2 cellular contexts compared by ENCODE assay signal in the genomic region with DNA sequence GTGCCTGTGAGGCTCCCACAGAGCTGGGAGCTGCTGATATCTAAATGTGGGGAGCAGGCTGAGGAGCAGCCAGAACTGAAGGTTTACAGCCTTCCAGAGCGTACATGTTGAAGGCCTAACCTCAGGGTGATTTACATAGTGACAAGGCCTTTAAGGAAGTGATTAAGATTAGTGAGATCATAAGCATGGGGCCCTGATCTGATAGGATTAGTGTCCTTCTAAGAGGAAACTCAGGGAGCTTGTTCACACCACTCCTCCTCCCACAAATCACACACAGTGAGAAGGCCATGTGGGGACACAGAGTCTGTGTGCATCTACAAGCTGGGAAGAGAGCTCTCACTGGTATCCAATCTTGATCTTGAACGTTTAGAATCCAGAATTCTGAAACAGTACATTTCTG.
TF ChIP-seq lines count a peak whose summit lies in the region.

No MANE protein-coding gene starts in this region.

TF ChIP-seq in GM23338, 12 proteins besides CTCF, POLR2A, EP300 and RAD21 (continued from another document):
- TF ChIP-seq, protein P1, sequence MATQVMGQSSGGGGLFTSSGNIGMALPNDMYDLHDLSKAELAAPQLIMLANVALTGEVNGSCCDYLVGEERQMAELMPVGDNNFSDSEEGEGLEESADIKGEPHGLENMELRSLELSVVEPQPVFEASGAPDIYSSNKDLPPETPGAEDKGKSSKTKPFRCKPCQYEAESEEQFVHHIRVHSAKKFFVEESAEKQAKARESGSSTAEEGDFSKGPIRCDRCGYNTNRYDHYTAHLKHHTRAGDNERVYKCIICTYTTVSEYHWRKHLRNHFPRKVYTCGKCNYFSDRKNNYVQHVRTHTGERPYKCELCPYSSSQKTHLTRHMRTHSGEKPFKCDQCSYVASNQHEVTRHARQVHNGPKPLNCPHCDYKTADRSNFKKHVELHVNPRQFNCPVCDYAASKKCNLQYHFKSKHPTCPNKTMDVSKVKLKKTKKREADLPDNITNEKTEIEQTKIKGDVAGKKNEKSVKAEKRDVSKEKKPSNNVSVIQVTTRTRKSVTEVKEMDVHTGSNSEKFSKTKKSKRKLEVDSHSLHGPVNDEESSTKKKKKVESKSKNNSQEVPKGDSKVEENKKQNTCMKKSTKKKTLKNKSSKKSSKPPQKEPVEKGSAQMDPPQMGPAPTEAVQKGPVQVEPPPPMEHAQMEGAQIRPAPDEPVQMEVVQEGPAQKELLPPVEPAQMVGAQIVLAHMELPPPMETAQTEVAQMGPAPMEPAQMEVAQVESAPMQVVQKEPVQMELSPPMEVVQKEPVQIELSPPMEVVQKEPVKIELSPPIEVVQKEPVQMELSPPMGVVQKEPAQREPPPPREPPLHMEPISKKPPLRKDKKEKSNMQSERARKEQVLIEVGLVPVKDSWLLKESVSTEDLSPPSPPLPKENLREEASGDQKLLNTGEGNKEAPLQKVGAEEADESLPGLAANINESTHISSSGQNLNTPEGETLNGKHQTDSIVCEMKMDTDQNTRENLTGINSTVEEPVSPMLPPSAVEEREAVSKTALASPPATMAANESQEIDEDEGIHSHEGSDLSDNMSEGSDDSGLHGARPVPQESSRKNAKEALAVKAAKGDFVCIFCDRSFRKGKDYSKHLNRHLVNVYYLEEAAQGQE (IDR thresholded peaks at IDR 0.05; ENCODE audit: unreplicated experiment) = no peak

TF ChIP-seq in K562, 482 proteins besides CTCF, POLR2A, EP300 and RAD21 (continued from another document):
- TF ChIP-seq, protein P2, sequence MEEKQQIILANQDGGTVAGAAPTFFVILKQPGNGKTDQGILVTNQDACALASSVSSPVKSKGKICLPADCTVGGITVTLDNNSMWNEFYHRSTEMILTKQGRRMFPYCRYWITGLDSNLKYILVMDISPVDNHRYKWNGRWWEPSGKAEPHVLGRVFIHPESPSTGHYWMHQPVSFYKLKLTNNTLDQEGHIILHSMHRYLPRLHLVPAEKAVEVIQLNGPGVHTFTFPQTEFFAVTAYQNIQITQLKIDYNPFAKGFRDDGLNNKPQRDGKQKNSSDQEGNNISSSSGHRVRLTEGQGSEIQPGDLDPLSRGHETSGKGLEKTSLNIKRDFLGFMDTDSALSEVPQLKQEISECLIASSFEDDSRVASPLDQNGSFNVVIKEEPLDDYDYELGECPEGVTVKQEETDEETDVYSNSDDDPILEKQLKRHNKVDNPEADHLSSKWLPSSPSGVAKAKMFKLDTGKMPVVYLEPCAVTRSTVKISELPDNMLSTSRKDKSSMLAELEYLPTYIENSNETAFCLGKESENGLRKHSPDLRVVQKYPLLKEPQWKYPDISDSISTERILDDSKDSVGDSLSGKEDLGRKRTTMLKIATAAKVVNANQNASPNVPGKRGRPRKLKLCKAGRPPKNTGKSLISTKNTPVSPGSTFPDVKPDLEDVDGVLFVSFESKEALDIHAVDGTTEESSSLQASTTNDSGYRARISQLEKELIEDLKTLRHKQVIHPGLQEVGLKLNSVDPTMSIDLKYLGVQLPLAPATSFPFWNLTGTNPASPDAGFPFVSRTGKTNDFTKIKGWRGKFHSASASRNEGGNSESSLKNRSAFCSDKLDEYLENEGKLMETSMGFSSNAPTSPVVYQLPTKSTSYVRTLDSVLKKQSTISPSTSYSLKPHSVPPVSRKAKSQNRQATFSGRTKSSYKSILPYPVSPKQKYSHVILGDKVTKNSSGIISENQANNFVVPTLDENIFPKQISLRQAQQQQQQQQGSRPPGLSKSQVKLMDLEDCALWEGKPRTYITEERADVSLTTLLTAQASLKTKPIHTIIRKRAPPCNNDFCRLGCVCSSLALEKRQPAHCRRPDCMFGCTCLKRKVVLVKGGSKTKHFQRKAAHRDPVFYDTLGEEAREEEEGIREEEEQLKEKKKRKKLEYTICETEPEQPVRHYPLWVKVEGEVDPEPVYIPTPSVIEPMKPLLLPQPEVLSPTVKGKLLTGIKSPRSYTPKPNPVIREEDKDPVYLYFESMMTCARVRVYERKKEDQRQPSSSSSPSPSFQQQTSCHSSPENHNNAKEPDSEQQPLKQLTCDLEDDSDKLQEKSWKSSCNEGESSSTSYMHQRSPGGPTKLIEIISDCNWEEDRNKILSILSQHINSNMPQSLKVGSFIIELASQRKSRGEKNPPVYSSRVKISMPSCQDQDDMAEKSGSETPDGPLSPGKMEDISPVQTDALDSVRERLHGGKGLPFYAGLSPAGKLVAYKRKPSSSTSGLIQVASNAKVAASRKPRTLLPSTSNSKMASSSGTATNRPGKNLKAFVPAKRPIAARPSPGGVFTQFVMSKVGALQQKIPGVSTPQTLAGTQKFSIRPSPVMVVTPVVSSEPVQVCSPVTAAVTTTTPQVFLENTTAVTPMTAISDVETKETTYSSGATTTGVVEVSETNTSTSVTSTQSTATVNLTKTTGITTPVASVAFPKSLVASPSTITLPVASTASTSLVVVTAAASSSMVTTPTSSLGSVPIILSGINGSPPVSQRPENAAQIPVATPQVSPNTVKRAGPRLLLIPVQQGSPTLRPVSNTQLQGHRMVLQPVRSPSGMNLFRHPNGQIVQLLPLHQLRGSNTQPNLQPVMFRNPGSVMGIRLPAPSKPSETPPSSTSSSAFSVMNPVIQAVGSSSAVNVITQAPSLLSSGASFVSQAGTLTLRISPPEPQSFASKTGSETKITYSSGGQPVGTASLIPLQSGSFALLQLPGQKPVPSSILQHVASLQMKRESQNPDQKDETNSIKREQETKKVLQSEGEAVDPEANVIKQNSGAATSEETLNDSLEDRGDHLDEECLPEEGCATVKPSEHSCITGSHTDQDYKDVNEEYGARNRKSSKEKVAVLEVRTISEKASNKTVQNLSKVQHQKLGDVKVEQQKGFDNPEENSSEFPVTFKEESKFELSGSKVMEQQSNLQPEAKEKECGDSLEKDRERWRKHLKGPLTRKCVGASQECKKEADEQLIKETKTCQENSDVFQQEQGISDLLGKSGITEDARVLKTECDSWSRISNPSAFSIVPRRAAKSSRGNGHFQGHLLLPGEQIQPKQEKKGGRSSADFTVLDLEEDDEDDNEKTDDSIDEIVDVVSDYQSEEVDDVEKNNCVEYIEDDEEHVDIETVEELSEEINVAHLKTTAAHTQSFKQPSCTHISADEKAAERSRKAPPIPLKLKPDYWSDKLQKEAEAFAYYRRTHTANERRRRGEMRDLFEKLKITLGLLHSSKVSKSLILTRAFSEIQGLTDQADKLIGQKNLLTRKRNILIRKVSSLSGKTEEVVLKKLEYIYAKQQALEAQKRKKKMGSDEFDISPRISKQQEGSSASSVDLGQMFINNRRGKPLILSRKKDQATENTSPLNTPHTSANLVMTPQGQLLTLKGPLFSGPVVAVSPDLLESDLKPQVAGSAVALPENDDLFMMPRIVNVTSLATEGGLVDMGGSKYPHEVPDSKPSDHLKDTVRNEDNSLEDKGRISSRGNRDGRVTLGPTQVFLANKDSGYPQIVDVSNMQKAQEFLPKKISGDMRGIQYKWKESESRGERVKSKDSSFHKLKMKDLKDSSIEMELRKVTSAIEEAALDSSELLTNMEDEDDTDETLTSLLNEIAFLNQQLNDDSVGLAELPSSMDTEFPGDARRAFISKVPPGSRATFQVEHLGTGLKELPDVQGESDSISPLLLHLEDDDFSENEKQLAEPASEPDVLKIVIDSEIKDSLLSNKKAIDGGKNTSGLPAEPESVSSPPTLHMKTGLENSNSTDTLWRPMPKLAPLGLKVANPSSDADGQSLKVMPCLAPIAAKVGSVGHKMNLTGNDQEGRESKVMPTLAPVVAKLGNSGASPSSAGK (IDR thresholded peaks at IDR 0.05) = peak; percentile 46
- TF ChIP-seq, protein P3, sequence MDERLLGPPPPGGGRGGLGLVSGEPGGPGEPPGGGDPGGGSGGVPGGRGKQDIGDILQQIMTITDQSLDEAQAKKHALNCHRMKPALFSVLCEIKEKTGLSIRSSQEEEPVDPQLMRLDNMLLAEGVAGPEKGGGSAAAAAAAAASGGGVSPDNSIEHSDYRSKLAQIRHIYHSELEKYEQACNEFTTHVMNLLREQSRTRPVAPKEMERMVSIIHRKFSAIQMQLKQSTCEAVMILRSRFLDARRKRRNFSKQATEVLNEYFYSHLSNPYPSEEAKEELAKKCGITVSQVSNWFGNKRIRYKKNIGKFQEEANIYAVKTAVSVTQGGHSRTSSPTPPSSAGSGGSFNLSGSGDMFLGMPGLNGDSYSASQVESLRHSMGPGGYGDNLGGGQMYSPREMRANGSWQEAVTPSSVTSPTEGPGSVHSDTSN (CRISPR knock-in tag; IDR thresholded peaks at IDR 0.05; ENCODE audit: low read depth) = no peak
- TF ChIP-seq, protein P3 (tag; conservative IDR thresholded peaks at IDR 0.05; ENCODE audit: low read depth) = peak; percentile 71
- TF ChIP-seq, protein P4, sequence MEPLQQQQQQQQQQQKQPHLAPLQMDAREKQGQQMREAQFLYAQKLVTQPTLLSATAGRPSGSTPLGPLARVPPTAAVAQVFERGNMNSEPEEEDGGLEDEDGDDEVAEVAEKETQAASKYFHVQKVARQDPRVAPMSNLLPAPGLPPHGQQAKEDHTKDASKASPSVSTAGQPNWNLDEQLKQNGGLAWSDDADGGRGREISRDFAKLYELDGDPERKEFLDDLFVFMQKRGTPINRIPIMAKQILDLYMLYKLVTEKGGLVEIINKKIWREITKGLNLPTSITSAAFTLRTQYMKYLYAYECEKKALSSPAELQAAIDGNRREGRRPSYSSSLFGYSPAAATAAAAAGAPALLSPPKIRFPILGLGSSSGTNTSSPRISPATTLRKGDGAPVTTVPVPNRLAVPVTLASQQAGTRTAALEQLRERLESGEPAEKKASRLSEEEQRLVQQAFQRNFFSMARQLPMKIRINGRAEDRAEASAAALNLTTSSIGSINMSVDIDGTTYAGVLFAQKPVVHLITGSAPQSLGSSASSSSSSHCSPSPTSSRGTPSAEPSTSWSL (CRISPR knock-in tag; IDR thresholded peaks at IDR 0.05; ENCODE audit: borderline replicate concordance) = no peak
